ENCODE assay signal across 1 cellular context in the genomic region with DNA sequence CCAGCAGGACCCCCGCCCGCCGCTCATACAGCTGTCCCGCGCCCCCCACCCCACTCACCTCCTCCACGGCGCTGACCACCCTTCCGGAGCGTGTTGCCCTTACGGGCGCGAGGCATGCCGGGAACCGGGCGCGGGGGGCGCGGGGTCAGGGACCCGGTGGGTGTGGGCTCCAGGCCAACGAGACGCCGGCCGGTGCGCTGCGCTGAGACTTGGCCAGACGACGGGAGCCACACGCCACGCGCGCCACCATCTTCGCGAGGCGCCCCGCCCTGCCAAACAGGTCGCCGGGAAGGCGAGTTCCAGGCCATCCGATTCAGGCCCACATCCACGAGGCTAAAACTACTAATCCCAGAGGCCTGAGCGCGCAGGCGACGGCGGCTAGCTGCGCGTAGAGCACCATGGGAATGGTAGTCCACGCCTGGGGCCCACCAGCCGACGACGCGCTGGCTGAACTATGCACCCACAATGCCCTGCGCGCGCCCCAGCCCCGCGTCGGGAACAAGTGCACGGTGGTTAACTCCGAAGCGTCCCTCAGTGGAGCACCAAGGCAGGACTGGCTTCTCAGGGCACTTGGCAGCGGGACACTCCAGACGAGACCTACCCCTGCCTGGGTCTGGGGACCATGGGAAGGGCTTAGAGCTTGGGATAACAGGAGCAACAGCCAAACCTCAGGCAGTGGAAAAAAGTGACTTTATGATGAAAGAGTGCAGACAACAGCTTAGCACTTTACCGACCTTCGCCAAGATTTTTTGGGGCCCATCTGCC.
TF ChIP-seq lines count a peak whose summit lies in the region.

A gene with protein sequence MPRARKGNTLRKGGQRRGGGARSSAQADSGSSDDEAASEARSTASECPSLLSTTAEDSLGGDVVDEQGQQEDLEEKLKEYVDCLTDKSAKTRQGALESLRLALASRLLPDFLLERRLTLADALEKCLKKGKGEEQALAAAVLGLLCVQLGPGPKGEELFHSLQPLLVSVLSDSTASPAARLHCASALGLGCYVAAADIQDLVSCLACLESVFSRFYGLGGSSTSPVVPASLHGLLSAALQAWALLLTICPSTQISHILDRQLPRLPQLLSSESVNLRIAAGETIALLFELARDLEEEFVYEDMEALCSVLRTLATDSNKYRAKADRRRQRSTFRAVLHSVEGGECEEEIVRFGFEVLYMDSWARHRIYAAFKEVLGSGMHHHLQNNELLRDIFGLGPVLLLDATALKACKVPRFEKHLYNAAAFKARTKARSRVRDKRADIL (minus strand): TSS at position 271 of the 765 bp plus-strand sequence. CDS start 155 bp downstream, at position 116.

TF ChIP-seq in HepG2, 621 proteins besides CTCF, POLR2A, EP300 and RAD21 (continued from another document and continues in another):
- TF ChIP-seq, protein P1, sequence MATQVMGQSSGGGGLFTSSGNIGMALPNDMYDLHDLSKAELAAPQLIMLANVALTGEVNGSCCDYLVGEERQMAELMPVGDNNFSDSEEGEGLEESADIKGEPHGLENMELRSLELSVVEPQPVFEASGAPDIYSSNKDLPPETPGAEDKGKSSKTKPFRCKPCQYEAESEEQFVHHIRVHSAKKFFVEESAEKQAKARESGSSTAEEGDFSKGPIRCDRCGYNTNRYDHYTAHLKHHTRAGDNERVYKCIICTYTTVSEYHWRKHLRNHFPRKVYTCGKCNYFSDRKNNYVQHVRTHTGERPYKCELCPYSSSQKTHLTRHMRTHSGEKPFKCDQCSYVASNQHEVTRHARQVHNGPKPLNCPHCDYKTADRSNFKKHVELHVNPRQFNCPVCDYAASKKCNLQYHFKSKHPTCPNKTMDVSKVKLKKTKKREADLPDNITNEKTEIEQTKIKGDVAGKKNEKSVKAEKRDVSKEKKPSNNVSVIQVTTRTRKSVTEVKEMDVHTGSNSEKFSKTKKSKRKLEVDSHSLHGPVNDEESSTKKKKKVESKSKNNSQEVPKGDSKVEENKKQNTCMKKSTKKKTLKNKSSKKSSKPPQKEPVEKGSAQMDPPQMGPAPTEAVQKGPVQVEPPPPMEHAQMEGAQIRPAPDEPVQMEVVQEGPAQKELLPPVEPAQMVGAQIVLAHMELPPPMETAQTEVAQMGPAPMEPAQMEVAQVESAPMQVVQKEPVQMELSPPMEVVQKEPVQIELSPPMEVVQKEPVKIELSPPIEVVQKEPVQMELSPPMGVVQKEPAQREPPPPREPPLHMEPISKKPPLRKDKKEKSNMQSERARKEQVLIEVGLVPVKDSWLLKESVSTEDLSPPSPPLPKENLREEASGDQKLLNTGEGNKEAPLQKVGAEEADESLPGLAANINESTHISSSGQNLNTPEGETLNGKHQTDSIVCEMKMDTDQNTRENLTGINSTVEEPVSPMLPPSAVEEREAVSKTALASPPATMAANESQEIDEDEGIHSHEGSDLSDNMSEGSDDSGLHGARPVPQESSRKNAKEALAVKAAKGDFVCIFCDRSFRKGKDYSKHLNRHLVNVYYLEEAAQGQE (IDR thresholded peaks at IDR 0.05; ENCODE audit: borderline replicate concordance in 1 of 2, low read depth in 1 of 2, low read length in 2 of 2), result no peak; a peak in 1 of 4 replicates
- TF ChIP-seq ZNF138 (CRISPR knock-in tag; IDR thresholded peaks at IDR 0.05; ENCODE audit: low read depth), result peak; percentile 11; the same call in 1 of the 2 replicates
- TF ChIP-seq, protein P2, sequence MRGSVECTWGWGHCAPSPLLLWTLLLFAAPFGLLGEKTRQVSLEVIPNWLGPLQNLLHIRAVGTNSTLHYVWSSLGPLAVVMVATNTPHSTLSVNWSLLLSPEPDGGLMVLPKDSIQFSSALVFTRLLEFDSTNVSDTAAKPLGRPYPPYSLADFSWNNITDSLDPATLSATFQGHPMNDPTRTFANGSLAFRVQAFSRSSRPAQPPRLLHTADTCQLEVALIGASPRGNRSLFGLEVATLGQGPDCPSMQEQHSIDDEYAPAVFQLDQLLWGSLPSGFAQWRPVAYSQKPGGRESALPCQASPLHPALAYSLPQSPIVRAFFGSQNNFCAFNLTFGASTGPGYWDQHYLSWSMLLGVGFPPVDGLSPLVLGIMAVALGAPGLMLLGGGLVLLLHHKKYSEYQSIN (CRISPR knock-in tag; IDR thresholded peaks at IDR 0.05; ENCODE audit: borderline replicate concordance), result no peak
- TF ChIP-seq NBN (conservative IDR thresholded peaks at IDR 0.05), result no peak
- TF ChIP-seq POLR2G (IDR thresholded peaks at IDR 0.05; ENCODE audit: low read depth, low read length), result peak; percentile 87
- TF ChIP-seq NFATC3 (CRISPR knock-in tag; IDR thresholded peaks at IDR 0.05), result no peak
- TF ChIP-seq, protein P3, sequence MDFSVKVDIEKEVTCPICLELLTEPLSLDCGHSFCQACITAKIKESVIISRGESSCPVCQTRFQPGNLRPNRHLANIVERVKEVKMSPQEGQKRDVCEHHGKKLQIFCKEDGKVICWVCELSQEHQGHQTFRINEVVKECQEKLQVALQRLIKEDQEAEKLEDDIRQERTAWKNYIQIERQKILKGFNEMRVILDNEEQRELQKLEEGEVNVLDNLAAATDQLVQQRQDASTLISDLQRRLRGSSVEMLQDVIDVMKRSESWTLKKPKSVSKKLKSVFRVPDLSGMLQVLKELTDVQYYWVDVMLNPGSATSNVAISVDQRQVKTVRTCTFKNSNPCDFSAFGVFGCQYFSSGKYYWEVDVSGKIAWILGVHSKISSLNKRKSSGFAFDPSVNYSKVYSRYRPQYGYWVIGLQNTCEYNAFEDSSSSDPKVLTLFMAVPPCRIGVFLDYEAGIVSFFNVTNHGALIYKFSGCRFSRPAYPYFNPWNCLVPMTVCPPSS (IDR thresholded peaks at IDR 0.05), result no peak
- TF ChIP-seq MATR3 (CRISPR knock-in tag; IDR thresholded peaks at IDR 0.05), result no peak
- TF ChIP-seq, protein P4, sequence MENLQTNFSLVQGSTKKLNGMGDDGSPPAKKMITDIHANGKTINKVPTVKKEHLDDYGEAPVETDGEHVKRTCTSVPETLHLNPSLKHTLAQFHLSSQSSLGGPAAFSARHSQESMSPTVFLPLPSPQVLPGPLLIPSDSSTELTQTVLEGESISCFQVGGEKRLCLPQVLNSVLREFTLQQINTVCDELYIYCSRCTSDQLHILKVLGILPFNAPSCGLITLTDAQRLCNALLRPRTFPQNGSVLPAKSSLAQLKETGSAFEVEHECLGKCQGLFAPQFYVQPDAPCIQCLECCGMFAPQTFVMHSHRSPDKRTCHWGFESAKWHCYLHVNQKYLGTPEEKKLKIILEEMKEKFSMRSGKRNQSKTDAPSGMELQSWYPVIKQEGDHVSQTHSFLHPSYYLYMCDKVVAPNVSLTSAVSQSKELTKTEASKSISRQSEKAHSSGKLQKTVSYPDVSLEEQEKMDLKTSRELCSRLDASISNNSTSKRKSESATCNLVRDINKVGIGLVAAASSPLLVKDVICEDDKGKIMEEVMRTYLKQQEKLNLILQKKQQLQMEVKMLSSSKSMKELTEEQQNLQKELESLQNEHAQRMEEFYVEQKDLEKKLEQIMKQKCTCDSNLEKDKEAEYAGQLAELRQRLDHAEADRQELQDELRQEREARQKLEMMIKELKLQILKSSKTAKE (CRISPR knock-in tag; IDR thresholded peaks at IDR 0.05; ENCODE audit: borderline replicate concordance), result no peak; the same call in 1 of the 2 replicates
- TF ChIP-seq ZBTB7A (CRISPR knock-in tag; IDR thresholded peaks at IDR 0.05), result peak; percentile 61; the same call in 1 of the 2 replicates
- TF ChIP-seq, protein P5, sequence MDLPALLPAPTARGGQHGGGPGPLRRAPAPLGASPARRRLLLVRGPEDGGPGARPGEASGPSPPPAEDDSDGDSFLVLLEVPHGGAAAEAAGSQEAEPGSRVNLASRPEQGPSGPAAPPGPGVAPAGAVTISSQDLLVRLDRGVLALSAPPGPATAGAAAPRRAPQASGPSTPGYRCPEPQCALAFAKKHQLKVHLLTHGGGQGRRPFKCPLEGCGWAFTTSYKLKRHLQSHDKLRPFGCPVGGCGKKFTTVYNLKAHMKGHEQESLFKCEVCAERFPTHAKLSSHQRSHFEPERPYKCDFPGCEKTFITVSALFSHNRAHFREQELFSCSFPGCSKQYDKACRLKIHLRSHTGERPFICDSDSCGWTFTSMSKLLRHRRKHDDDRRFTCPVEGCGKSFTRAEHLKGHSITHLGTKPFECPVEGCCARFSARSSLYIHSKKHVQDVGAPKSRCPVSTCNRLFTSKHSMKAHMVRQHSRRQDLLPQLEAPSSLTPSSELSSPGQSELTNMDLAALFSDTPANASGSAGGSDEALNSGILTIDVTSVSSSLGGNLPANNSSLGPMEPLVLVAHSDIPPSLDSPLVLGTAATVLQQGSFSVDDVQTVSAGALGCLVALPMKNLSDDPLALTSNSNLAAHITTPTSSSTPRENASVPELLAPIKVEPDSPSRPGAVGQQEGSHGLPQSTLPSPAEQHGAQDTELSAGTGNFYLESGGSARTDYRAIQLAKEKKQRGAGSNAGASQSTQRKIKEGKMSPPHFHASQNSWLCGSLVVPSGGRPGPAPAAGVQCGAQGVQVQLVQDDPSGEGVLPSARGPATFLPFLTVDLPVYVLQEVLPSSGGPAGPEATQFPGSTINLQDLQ (CRISPR knock-in tag; IDR thresholded peaks at IDR 0.05), result no peak
- peak; percentile 95 for TF ChIP-seq SP4 (CRISPR knock-in tag; IDR thresholded peaks at IDR 0.05)
- TF ChIP-seq ZNF563 (CRISPR knock-in tag; IDR thresholded peaks at IDR 0.05), result peak; percentile 84
- 0 out of 2 replicates have a peak, but pooled peaks have one; percentile 55 for TF ChIP-seq GTF3A (CRISPR knock-in tag; conservative IDR thresholded peaks at IDR 0.05)
- TF ChIP-seq ZNF225 (CRISPR knock-in tag; IDR thresholded peaks at IDR 0.05), result no peak
- peak; percentile 57 for TF ChIP-seq SP2 (CRISPR knock-in tag; IDR thresholded peaks at IDR 0.05)
- peak; percentile 86 for TF ChIP-seq XRCC5 (optimal IDR thresholded peaks at IDR 0.05; ENCODE audit: low read length)
- TF ChIP-seq ZNF333 (CRISPR knock-in tag; IDR thresholded peaks at IDR 0.05; ENCODE audit: borderline replicate concordance), result 0 out of 2 replicates have a peak, but pooled peaks have one; percentile 74
- TF ChIP-seq ZNF232 (CRISPR knock-in tag; IDR thresholded peaks at IDR 0.05; ENCODE audit: borderline replicate concordance), result no peak
- peak; percentile 94 for TF ChIP-seq GABPB1 (CRISPR knock-in tag; IDR thresholded peaks at IDR 0.05)
- peak; percentile 88; the same call in 1 of the 2 replicates for TF ChIP-seq ZNF670 (CRISPR knock-in tag; IDR thresholded peaks at IDR 0.05; ENCODE audit: borderline replicate concordance)
- 0 out of 4 replicates have a peak, but pooled peaks of 1 of the 2 experiments have one; percentile 64 for TF ChIP-seq KLF16 (CRISPR knock-in tag; IDR thresholded peaks at IDR 0.05)
- TF ChIP-seq, protein P6, sequence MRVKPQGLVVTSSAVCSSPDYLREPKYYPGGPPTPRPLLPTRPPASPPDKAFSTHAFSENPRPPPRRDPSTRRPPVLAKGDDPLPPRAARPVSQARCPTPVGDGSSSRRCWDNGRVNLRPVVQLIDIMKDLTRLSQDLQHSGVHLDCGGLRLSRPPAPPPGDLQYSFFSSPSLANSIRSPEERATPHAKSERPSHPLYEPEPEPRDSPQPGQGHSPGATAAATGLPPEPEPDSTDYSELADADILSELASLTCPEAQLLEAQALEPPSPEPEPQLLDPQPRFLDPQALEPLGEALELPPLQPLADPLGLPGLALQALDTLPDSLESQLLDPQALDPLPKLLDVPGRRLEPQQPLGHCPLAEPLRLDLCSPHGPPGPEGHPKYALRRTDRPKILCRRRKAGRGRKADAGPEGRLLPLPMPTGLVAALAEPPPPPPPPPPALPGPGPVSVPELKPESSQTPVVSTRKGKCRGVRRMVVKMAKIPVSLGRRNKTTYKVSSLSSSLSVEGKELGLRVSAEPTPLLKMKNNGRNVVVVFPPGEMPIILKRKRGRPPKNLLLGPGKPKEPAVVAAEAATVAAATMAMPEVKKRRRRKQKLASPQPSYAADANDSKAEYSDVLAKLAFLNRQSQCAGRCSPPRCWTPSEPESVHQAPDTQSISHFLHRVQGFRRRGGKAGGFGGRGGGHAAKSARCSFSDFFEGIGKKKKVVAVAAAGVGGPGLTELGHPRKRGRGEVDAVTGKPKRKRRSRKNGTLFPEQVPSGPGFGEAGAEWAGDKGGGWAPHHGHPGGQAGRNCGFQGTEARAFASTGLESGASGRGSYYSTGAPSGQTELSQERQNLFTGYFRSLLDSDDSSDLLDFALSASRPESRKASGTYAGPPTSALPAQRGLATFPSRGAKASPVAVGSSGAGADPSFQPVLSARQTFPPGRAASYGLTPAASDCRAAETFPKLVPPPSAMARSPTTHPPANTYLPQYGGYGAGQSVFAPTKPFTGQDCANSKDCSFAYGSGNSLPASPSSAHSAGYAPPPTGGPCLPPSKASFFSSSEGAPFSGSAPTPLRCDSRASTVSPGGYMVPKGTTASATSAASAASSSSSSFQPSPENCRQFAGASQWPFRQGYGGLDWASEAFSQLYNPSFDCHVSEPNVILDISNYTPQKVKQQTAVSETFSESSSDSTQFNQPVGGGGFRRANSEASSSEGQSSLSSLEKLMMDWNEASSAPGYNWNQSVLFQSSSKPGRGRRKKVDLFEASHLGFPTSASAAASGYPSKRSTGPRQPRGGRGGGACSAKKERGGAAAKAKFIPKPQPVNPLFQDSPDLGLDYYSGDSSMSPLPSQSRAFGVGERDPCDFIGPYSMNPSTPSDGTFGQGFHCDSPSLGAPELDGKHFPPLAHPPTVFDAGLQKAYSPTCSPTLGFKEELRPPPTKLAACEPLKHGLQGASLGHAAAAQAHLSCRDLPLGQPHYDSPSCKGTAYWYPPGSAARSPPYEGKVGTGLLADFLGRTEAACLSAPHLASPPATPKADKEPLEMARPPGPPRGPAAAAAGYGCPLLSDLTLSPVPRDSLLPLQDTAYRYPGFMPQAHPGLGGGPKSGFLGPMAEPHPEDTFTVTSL (CRISPR knock-in tag; IDR thresholded peaks at IDR 0.05; ENCODE audit: borderline replicate concordance), result no peak
- no peak for TF ChIP-seq ZNF431 (CRISPR knock-in tag; IDR thresholded peaks at IDR 0.05; ENCODE audit: borderline replicate concordance, low read depth)
- TF ChIP-seq, protein P7, sequence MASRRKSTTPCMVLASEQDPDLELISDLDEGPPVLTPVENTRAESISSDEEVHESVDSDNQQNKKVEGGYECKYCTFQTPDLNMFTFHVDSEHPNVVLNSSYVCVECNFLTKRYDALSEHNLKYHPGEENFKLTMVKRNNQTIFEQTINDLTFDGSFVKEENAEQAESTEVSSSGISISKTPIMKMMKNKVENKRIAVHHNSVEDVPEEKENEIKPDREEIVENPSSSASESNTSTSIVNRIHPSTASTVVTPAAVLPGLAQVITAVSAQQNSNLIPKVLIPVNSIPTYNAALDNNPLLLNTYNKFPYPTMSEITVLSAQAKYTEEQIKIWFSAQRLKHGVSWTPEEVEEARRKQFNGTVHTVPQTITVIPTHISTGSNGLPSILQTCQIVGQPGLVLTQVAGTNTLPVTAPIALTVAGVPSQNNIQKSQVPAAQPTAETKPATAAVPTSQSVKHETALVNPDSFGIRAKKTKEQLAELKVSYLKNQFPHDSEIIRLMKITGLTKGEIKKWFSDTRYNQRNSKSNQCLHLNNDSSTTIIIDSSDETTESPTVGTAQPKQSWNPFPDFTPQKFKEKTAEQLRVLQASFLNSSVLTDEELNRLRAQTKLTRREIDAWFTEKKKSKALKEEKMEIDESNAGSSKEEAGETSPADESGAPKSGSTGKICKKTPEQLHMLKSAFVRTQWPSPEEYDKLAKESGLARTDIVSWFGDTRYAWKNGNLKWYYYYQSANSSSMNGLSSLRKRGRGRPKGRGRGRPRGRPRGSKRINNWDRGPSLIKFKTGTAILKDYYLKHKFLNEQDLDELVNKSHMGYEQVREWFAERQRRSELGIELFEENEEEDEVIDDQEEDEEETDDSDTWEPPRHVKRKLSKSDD (CRISPR knock-in tag; IDR thresholded peaks at IDR 0.05; ENCODE audit: low read depth), result 0 out of 2 replicates have a peak, but pooled peaks have one; percentile 45
- TF ChIP-seq, protein P8, sequence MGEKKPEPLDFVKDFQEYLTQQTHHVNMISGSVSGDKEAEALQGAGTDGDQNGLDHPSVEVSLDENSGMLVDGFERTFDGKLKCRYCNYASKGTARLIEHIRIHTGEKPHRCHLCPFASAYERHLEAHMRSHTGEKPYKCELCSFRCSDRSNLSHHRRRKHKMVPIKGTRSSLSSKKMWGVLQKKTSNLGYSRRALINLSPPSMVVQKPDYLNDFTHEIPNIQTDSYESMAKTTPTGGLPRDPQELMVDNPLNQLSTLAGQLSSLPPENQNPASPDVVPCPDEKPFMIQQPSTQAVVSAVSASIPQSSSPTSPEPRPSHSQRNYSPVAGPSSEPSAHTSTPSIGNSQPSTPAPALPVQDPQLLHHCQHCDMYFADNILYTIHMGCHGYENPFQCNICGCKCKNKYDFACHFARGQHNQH (CRISPR knock-in tag; IDR thresholded peaks at IDR 0.05), result peak; percentile 61
- TF ChIP-seq ZNF207 (IDR thresholded peaks at IDR 0.05; ENCODE audit: borderline replicate concordance), result no peak
